In genomic region chr3:62551556-62551955, GRCh38 we compare ENCODE assay signal across 10 cellular contexts.
"Had no signal": no experiment of that assay in that cellular context is flagged by ENCODE, and none has a peak within 500 bp of the region (broad histone marks: within the 10 kb centered on the region; RNA-seq: fewer than 3 reads in every experiment).

No MANE protein-coding gene starts in this region.

- H3K4me2 ChIP-seq: GM23338 had no signal

- FAIRE-seq: H54 had no signal

- H3K27ac ChIP-seq: GM23248 had no signal

- H3K4me3 ChIP-seq: GM23248, GM23338, HAP-1 had no signal

- H3K4me3 Mint-ChIP-seq: GM23338, H9, HFFc6 had no signal

- H3K9me3 ChIP-seq: HAP-1 had no signal

- H3K36me3 ChIP-seq: HAP-1 had no signal

- H3K9ac ChIP-seq: GM23248 had no signal

- DNase-seq: GM23248, GOT3, H7, H9, HCEC 1CT, HFFc6 had no signal

- H3K4me1 ChIP-seq: HAP-1 had no signal

- H2AFZ ChIP-seq: GM23248, GM23338 had no signal

- ATAC-seq: GM23338, HCT116 had no signal

- H3K9me3 Mint-ChIP-seq: GM23338, H9, HFFc6 had no signal
